In the genomic region with DNA sequence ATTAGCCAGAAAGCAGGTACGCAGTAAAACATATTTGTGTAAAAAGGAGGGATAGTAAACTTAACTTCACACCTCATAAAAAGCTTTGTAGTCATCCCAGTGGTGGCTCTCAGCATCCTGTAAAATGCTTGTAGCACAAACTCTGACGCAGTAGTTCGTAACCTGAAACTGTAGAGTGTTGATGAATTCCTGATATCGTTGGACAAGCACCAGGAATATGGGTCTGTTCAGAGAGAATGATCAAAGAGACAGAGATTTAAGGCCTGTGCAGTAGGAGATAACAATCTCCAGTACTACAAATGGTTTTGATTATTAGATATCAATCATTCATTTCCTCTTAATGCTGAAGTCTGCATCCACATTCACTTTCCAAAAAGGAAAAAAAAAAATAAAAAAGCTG, we compare ENCODE assay signal across 14 cellular contexts.
DNase-seq lines count a peak whose midpoint lies in the region; ATAC-seq and TF ChIP-seq lines count a peak whose summit lies in the region.
"Had no signal": no experiment of that assay in that cellular context is flagged by ENCODE, and none has a peak within 500 bp of the region (broad histone marks: within the 10 kb centered on the region; RNA-seq: fewer than 3 reads in every experiment).

No MANE protein-coding gene starts in this region.

- POLR2A ChIA-PET in HEK293 (lab: Yijun Ruan, JAX) = no interaction called here

- CTCF ChIA-PET in HEK293 (lab: Yijun Ruan, JAX) = interaction anchor here (0.8 kb wide), 1 partner anchor 26 kb away, joined by 3 read pairs; no protein-coding TSS in a partner anchor

- H3F3A ChIP-seq in MM.1S (ENCODE audit: insufficient read depth, low read length) = no peaks in the 10 kb centered on the region

- H3K9me2 ChIP-seq in MM.1S (replicated peaks; ENCODE audit: insufficient read depth, low read length) = no peaks in the 10 kb centered on the region

- no peaks in the 10 kb centered on the region for H3K9me3 ChIP-seq in HEK293 (ENCODE audit: control insufficient read depth, insufficient read depth, low read depth, low read length)
- H3K9me3 ChIP-seq in MM.1S (replicated peaks; ENCODE audit: insufficient read depth, low read length) = no peaks in the 10 kb centered on the region
- H3K9me3 ChIP-seq: heart right ventricle had no signal

- H3K36me3 ChIP-seq in HEK293 (ENCODE audit: control insufficient read depth in 2 of 2, insufficient read depth in 1 of 2, low read length in 2 of 2) = no peaks in the 10 kb centered on the region
- no peaks in the 10 kb centered on the region for H3K36me3 ChIP-seq in MM.1S (replicated peaks; ENCODE audit: insufficient read depth, low read length)

- no peak overlapping the region for H3K4me3 ChIP-seq in AG09309 (ENCODE audit: control insufficient read depth, low read depth, low read length)
- H3K4me3 ChIP-seq in HEK293 (ENCODE audit: low read depth, low read length) = no peak overlapping the region
- no peak overlapping the region for H3K4me3 ChIP-seq in MM.1S (ENCODE audit: low read length)
- H3K4me3 ChIP-seq: heart right ventricle had no signal

- H3K27ac ChIP-seq in HEK293 (ENCODE audit: extremely low read depth, low read depth, low read length) (no peak overlapping the region), MM.1S (ENCODE audit: low read length) (no peak overlapping the region)
- H3K27ac ChIP-seq: C4-2B, heart right ventricle had no signal

- no peak for TF ChIP-seq CTCF in AG09309 (IDR thresholded peaks at IDR 0.05; ENCODE audit: control insufficient read depth, insufficient read depth, low read depth, low read length, missing control alignments)
- no peak for TF ChIP-seq CTCF in HEK293 (tag by site-specific recombination; IDR thresholded peaks at IDR 0.05)
- no peak for TF ChIP-seq CTCF in MM.1S (IDR thresholded peaks at IDR 0.05; ENCODE audit: low read length)

- H3K4me2 ChIP-seq in MM.1S (ENCODE audit: low read depth, low read length) = no peak overlapping the region

- H4K20me1 ChIP-seq in MM.1S (ENCODE audit: insufficient read depth, low read length) = no peaks in the 10 kb centered on the region

- DNase-seq in AG09309 (ENCODE audit: low read depth) (peak; percentile 81), NCI-H510A (lab: John Stamatoyannopoulos, UW) (peak; percentile 43), fibroblast of peridontal ligament (ENCODE audit: extremely low read depth) (peak; percentile 35), kidney tubule cell (ENCODE audit: low spot score) (no peak), MM.1S (no peak), AML-193 (lab: John Stamatoyannopoulos, UW) (no peak)
- DNase-seq: activated naive CD8-positive, alpha-beta T cell treated with anti-CD3 and anti-CD28 coated beads, Interleukin-2, amount 10 ng/mL, durations not matched to agents 7 days and 5 days; GOT3; heart right ventricle; occipital lobe had no signal

- H2AFZ ChIP-seq in MM.1S (ENCODE audit: low read length) = no peak overlapping the region

- no peak for ATAC-seq in GM19455 (IDR thresholded peaks at IDR 0.05; ENCODE audit: unreplicated experiment)
- ATAC-seq: heart right ventricle, HepG2 had no signal

- no peaks in the 10 kb centered on the region for H3K79me2 ChIP-seq in MM.1S (ENCODE audit: low read length)

- H3K27me3 ChIP-seq in MM.1S (replicated peaks; ENCODE audit: insufficient read depth, low read length) = no peaks in the 10 kb centered on the region
- H3K27me3 ChIP-seq: heart right ventricle had no signal

- H3K4me1 ChIP-seq in HEK293 (ENCODE audit: control insufficient read depth, insufficient read depth, low read length) (peaks cover 14% of the 10 kb centered on the region), MM.1S (ENCODE audit: low read length) (no peaks in the 10 kb centered on the region)
- H3K4me1 ChIP-seq: heart right ventricle had no signal

- H3K9ac ChIP-seq in MM.1S (ENCODE audit: low read length) = no peak overlapping the region

TF ChIP-seq in HEK293, 187 proteins besides CTCF, POLR2A, EP300 and RAD21 (continues in another document):
- TF ChIP-seq OVOL3 (tag by site-specific recombination; IDR thresholded peaks at IDR 0.05) (peak; percentile 98), OSR2 (tag by site-specific recombination; IDR thresholded peaks at IDR 0.05) (peak; percentile 100), ZNF837 (tag by site-specific recombination; IDR thresholded peaks at IDR 0.05) (no peak), ZNF791 (tag by site-specific recombination; IDR thresholded peaks at IDR 0.05) (no peak), ZNF112 (tag by site-specific recombination; IDR thresholded peaks at IDR 0.05) (no peak), ZSCAN30 (tag by site-specific recombination; IDR thresholded peaks at IDR 0.05) (peak; percentile 50; the same call in 1 of the 2 replicates), KLF1 (tag by site-specific recombination; IDR thresholded peaks at IDR 0.05) (peak; percentile 89)
- TF ChIP-seq, protein P1, sequence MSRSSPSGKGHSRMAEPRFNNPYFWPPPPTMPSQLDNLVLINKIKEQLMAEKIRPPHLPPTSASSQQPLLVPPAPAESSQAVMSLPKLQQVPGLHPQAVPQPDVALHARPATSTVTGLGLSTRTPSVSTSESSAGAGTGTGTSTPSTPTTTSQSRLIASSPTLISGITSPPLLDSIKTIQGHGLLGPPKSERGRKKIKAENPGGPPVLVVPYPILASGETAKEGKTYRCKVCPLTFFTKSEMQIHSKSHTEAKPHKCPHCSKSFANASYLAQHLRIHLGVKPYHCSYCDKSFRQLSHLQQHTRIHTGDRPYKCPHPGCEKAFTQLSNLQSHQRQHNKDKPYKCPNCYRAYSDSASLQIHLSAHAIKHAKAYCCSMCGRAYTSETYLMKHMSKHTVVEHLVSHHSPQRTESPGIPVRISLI (tag by site-specific recombination; IDR thresholded peaks at IDR 0.05) = peak; percentile 96
- TF ChIP-seq, protein P2, sequence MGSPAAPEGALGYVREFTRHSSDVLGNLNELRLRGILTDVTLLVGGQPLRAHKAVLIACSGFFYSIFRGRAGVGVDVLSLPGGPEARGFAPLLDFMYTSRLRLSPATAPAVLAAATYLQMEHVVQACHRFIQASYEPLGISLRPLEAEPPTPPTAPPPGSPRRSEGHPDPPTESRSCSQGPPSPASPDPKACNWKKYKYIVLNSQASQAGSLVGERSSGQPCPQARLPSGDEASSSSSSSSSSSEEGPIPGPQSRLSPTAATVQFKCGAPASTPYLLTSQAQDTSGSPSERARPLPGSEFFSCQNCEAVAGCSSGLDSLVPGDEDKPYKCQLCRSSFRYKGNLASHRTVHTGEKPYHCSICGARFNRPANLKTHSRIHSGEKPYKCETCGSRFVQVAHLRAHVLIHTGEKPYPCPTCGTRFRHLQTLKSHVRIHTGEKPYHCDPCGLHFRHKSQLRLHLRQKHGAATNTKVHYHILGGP (tag by site-specific recombination; IDR thresholded peaks at IDR 0.05) = peak; percentile 33; the same call in 1 of the 2 replicates
- TF ChIP-seq, protein P3, sequence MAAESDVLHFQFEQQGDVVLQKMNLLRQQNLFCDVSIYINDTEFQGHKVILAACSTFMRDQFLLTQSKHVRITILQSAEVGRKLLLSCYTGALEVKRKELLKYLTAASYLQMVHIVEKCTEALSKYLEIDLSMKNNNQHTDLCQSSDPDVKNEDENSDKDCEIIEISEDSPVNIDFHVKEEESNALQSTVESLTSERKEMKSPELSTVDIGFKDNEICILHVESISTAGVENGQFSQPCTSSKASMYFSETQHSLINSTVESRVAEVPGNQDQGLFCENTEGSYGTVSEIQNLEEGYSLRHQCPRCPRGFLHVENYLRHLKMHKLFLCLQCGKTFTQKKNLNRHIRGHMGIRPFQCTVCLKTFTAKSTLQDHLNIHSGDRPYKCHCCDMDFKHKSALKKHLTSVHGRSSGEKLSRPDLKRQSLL (tag by site-specific recombination; IDR thresholded peaks at IDR 0.05) = no peak; the same call in 1 of the 2 replicates
- TF ChIP-seq, protein P4, sequence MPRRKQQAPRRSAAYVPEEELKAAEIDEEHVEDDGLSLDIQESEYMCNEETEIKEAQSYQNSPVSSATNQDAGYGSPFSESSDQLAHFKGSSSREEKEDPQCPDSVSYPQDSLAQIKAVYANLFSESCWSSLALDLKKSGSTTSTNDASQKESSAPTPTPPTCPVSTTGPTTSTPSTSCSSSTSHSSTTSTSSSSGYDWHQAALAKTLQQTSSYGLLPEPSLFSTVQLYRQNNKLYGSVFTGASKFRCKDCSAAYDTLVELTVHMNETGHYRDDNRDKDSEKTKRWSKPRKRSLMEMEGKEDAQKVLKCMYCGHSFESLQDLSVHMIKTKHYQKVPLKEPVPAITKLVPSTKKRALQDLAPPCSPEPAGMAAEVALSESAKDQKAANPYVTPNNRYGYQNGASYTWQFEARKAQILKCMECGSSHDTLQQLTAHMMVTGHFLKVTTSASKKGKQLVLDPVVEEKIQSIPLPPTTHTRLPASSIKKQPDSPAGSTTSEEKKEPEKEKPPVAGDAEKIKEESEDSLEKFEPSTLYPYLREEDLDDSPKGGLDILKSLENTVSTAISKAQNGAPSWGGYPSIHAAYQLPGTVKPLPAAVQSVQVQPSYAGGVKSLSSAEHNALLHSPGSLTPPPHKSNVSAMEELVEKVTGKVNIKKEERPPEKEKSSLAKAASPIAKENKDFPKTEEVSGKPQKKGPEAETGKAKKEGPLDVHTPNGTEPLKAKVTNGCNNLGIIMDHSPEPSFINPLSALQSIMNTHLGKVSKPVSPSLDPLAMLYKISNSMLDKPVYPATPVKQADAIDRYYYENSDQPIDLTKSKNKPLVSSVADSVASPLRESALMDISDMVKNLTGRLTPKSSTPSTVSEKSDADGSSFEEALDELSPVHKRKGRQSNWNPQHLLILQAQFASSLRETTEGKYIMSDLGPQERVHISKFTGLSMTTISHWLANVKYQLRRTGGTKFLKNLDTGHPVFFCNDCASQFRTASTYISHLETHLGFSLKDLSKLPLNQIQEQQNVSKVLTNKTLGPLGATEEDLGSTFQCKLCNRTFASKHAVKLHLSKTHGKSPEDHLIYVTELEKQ (tag by site-specific recombination; IDR thresholded peaks at IDR 0.05; ENCODE audit: borderline replicate concordance) = peak; percentile 100
- TF ChIP-seq, protein P5, sequence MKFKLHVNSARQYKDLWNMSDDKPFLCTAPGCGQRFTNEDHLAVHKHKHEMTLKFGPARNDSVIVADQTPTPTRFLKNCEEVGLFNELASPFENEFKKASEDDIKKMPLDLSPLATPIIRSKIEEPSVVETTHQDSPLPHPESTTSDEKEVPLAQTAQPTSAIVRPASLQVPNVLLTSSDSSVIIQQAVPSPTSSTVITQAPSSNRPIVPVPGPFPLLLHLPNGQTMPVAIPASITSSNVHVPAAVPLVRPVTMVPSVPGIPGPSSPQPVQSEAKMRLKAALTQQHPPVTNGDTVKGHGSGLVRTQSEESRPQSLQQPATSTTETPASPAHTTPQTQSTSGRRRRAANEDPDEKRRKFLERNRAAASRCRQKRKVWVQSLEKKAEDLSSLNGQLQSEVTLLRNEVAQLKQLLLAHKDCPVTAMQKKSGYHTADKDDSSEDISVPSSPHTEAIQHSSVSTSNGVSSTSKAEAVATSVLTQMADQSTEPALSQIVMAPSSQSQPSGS (tag by site-specific recombination; IDR thresholded peaks at IDR 0.05; ENCODE audit: low read depth) = 0 out of 2 replicates have a peak, but pooled peaks have one; percentile 31

Comparison
In these comparisons a context has a peak if more than half of its experiments do, and no peak if none do; other contexts are left out.
1. DNase-seq: peak in AG09309 (single experiment), NCI-H510A (single experiment) and fibroblast of peridontal ligament (single experiment); none in kidney tubule cell (single experiment), MM.1S (single experiment) and AML-193 (0 of 2).